In genomic region chr17:8881606-8882005, GRCh38 we compare ENCODE assay signal across 19 cellular contexts. TPM values are rescaled to one million over a fixed set of nuclear protein-coding genes. Genes with fewer than 3 reads are reported as not detected.
DNase-seq lines count a peak whose midpoint lies in the region; ATAC-seq and TF ChIP-seq lines count a peak whose summit lies in the region.
"Had no signal": no experiment of that assay in that cellular context is flagged by ENCODE, and none has a peak within 500 bp of the region (broad histone marks: within the 10 kb centered on the region; RNA-seq: fewer than 3 reads in every experiment).

No MANE protein-coding gene starts in this region.

- H3K9me3 ChIP-seq in neutrophil (no peaks in the 10 kb centered on the region), SJCRH30 (replicated peaks) (no peaks in the 10 kb centered on the region)
- H3K9me3 ChIP-seq: BE2C, Caco-2, HAP-1 had no signal

- H3K36me3 ChIP-seq in H7 (replicated peaks; ENCODE audit: control insufficient read depth, insufficient read depth, low read length): no peaks in the 10 kb centered on the region
- H3K36me3 ChIP-seq in neutrophil: peaks cover 97% of the 10 kb centered on the region
- no peaks in the 10 kb centered on the region for H3K36me3 ChIP-seq in SJCRH30
- H3K36me3 ChIP-seq: BE2C, HAP-1 had no signal

- DNase-seq in CD14-positive monocyte (ENCODE audit: low spot score) (peak; percentile 32), H7 (peak; percentile 11), SJCRH30 (no peak), NCI-H1105 treated with DMSO at 0.1 percent for 48 hours (lab: John Stamatoyannopoulos, UW) (no peak), HuH-7.5 (ENCODE audit: low spot score) (no peak)
- no peak for DNase-seq in effector memory CD8-positive, alpha-beta T cell
- DNase-seq: ACHN; BE2C; C1 segment of cervical spinal cord; Caco-2; CD4-positive, alpha-beta T cell; DMS79; GDM1; KG1 had no signal

- intact Hi-C loops in CD14-positive monocyte (cut with micrococcal nuclease): no loop called here

- H3K9me3 Mint-ChIP-seq in CD14-positive monocyte: peaks cover 0 to 10% (median 6%) of the 10 kb centered on the region in 7 donors
- H3K9me3 Mint-ChIP-seq in effector memory CD8-positive, alpha-beta T cell: no peaks in the 10 kb centered on the region
- H3K9me3 Mint-ChIP-seq: CD4-positive, alpha-beta T cell had no signal

- no peak overlapping the region for H3K4me3 ChIP-seq in H7 (ENCODE audit: insufficient read depth, low read depth, low read length)
- H3K4me3 ChIP-seq in neutrophil (ENCODE audit: low read depth in 1 of 2, low read length in 1 of 2): no peak overlapping the region
- H3K4me3 ChIP-seq in SJCRH30: no peak overlapping the region
- H3K4me3 ChIP-seq: HAP-1 had no signal

- ATAC-seq in effector memory CD8-positive, alpha-beta T cell (replicated peaks): no peak
- ATAC-seq in HG03045 (IDR thresholded peaks at IDR 0.05; ENCODE audit: unreplicated experiment): no peak
- ATAC-seq: HepG2 had no signal

- H3K4me3 Mint-ChIP-seq in CD14-positive monocyte: no peak overlapping the region
- no peak overlapping the region for H3K4me3 Mint-ChIP-seq in effector memory CD8-positive, alpha-beta T cell
- H3K4me3 Mint-ChIP-seq: CD4-positive, alpha-beta T cell had no signal

- peaks cover 0 to 6% (median 0%) of the 10 kb centered on the region in 3 donors for H3K27me3 Mint-ChIP-seq in CD14-positive monocyte (ENCODE audit: low read depth in 3 of 3)
- no peaks in the 10 kb centered on the region for H3K27me3 Mint-ChIP-seq in effector memory CD8-positive, alpha-beta T cell
- H3K27me3 Mint-ChIP-seq: CD4-positive, alpha-beta T cell had no signal

- peak overlapping the region in 2 of 7 donors; percentile 32 to 47 for H3K27ac Mint-ChIP-seq in CD14-positive monocyte
- peak overlapping the region; percentile 7 to 35 for H3K27ac Mint-ChIP-seq in effector memory CD8-positive, alpha-beta T cell

- H3K27me3 ChIP-seq in H7 (ENCODE audit: control insufficient read depth, insufficient read depth, low read length) (no peaks in the 10 kb centered on the region; the same call in 1 of the 2 replicates), neutrophil (no peaks in the 10 kb centered on the region), SJCRH30 (no peaks in the 10 kb centered on the region)

- peak overlapping the region; percentile 10 for H3K27ac ChIP-seq in neutrophil
- H3K27ac ChIP-seq in SJCRH30: no peak overlapping the region

- H3K4me1 Mint-ChIP-seq in CD14-positive monocyte: no peaks in the 10 kb centered on the region
- H3K4me1 Mint-ChIP-seq in effector memory CD8-positive, alpha-beta T cell (ENCODE audit: low read depth in 2 of 2): peaks cover 16 to 24% of the 10 kb centered on the region in 2 donors

- TF ChIP-seq CTCF in CD14-positive monocyte (IDR thresholded peaks at IDR 0.05) (no peak), neutrophil (IDR thresholded peaks at IDR 0.05) (no peak)

- H3K4me1 ChIP-seq in neutrophil (ENCODE audit: control insufficient read depth in 1 of 2, insufficient read depth in 1 of 2, low read depth in 1 of 2, low read length in 1 of 2) (no peaks in the 10 kb centered on the region), SJCRH30 (no peaks in the 10 kb centered on the region)
- H3K4me1 ChIP-seq: BE2C, Caco-2, HAP-1 had no signal

- peaks cover 89 to 90% of the 10 kb centered on the region in 2 donors for H3K36me3 Mint-ChIP-seq in CD14-positive monocyte
- H3K36me3 Mint-ChIP-seq in effector memory CD8-positive, alpha-beta T cell (ENCODE audit: insufficient read depth): peaks cover 87% of the 10 kb centered on the region

RNA-seq across cellular contexts. Expression of gene PIK3R6, which starts 14.1 kb away (rescaled TPM):
- 1 to 10 TPM; 3.6 to 5.8 TPM for polyA plus RNA-seq in CD14-positive monocyte
- total RNA-seq in H7 (2014; rRNA removed; shearing (Covaris generic)): 0.14 TPM in 1 of 2 replicates, not detected in the other
- total RNA-seq in SJCRH30 (2014; rRNA removed; shearing (Covaris generic)): not detected in 2 replicates
- total RNA-seq: Caco-2, Daoy, HepG2 had no signal
- polyA plus RNA-seq: HepG2 had no signal

Comparison
In these comparisons a context has a peak if more than half of its experiments do, and no peak if none do; other contexts are left out.
1. DNase-seq: peak in CD14-positive monocyte (single experiment) and H7 (single experiment); none in effector memory CD8-positive, alpha-beta T cell (0 of 3), SJCRH30 (0 of 2), NCI-H1105 treated with DMSO at 0.1 percent for 48 hours (single experiment) and HuH-7.5 (single experiment).